ENCODE assay signal across 7 cellular contexts in the genomic region with DNA sequence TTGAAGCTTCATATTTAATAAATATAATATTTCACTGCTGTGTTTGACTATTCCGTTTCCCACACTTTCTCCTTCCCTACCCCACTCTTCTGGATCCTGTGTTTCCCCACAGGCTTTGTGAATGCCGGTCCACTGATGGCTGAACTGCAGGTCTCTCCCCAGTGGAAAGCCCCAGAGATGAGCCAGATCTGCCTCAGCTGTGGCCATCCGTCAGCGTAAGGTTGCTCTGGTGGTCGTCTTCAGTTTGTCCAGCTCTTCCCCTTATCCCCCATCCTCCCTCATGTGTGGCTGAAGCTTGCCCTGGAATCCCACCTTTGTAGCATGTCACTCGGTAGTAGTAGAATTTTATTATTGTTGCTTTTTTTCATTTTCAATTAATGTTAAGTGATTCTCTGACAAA. TPM values are rescaled to one million over a fixed set of nuclear protein-coding genes. Genes with fewer than 3 reads are reported as not detected.
DNase-seq lines count a peak whose midpoint lies in the region; TF ChIP-seq lines count a peak whose summit lies in the region.

No MANE protein-coding gene starts in this region.

- no peak for TF ChIP-seq POLR2A in Peyer's patch (IDR thresholded peaks at IDR 0.05)
- TF ChIP-seq POLR2A in esophagus squamous epithelium (IDR thresholded peaks at IDR 0.05) = no peak

- H3K27ac ChIP-seq in Peyer's patch = peak overlapping the region; percentile 87 to 100 (median 90)
- peak overlapping the region; percentile 71 to 91 (median 80) for H3K27ac ChIP-seq in esophagus squamous epithelium
- H3K27ac ChIP-seq in smooth muscle cell (ENCODE audit: low read depth) = peak overlapping the region; percentile 85

- TF ChIP-seq CTCF in GM12865 (IDR thresholded peaks at IDR 0.05; ENCODE audit: insufficient read depth, low read depth, low read length, missing control alignments) (no peak), Peyer's patch (IDR thresholded peaks at IDR 0.05) (no peak), esophagus squamous epithelium (IDR thresholded peaks at IDR 0.05) (no peak), smooth muscle cell (IDR thresholded peaks at IDR 0.05; ENCODE audit: borderline replicate concordance, insufficient read depth, poor library complexity, severe bottlenecking) (no peak), GM13976 (IDR thresholded peaks at IDR 0.05; ENCODE audit: borderline replicate concordance, control extremely low read depth, extremely low read depth, insufficient read depth, missing control alignments) (no peak)

- intact Hi-C loops in esophagus squamous epithelium (cut with DNase I) = no loop called here

- WGBS in esophagus squamous epithelium, 2 donors = 75 to 77% methylated on average over 6 of the region's 6 CpGs
- WGBS in smooth muscle cell (ENCODE audit: low lambda C conversion rate) = 82% methylated on average over 6 of the region's 6 CpGs

- H3K9ac ChIP-seq in smooth muscle cell (ENCODE audit: low read depth) = no peak overlapping the region

- in situ Hi-C loops in GM13976 (cut with MboI; ENCODE audit: low sequenced_read_pairs, unreplicated experiment) = no loop called here

- H3K36me3 ChIP-seq in Peyer's patch (no peaks in the 10 kb centered on the region), esophagus squamous epithelium (peaks cover 0 to 8% (median 0%) of the 10 kb centered on the region in 3 donors), smooth muscle cell (ENCODE audit: low read depth) (no peaks in the 10 kb centered on the region)

- peaks cover 83% of the 10 kb centered on the region for H4K20me1 ChIP-seq in smooth muscle cell (ENCODE audit: low read depth)

- H3K79me2 ChIP-seq in smooth muscle cell (ENCODE audit: low read depth) = peaks cover 50% of the 10 kb centered on the region

- H3K9me3 ChIP-seq in Peyer's patch (no peaks in the 10 kb centered on the region), esophagus squamous epithelium (no peaks in the 10 kb centered on the region), smooth muscle cell (replicated peaks; ENCODE audit: low read depth) (no peaks in the 10 kb centered on the region)

- H3K4me3 ChIP-seq in GM12865 (ENCODE audit: low read depth, low read length) (peak overlapping the region; percentile 47), Peyer's patch (peak overlapping the region in 3 of 4 donors; percentile 6 to 16 (median 6)), esophagus squamous epithelium (no peak overlapping the region), smooth muscle cell (no peak overlapping the region)

- DNase-seq in GM12865 (ENCODE audit: low read depth) = peak; percentile 66
- DNase-seq in Peyer's patch = no peak
- no peak for DNase-seq in esophagus squamous epithelium (lab: John Stamatoyannopoulos, UW)
- no peak for DNase-seq in smooth muscle cell (lab: John Stamatoyannopoulos, UW; ENCODE audit: unreplicated experiment)
- DNase-seq in stimulated activated CD4-positive, alpha-beta T cell treated with anti-CD3 and anti-CD28 coated beads, Interleukin-4, amount 100 ng/mL, for 4 hours = no peak
- DNase-seq in GM13976 (ENCODE audit: low spot score) = no peak
- no peak for DNase-seq in glomerular visceral epithelial cell (ENCODE audit: extremely low spot score)

- no peak overlapping the region for H2AFZ ChIP-seq in smooth muscle cell (ENCODE audit: low read depth)

- peaks cover 21% of the 10 kb centered on the region for H3F3A ChIP-seq in smooth muscle cell (ENCODE audit: low read depth)

- peak overlapping the region; percentile 80 for H3K4me2 ChIP-seq in smooth muscle cell

- peaks cover 0 to 47% (median 24%) of the 10 kb centered on the region in 4 donors for H3K4me1 ChIP-seq in Peyer's patch
- H3K4me1 ChIP-seq in esophagus squamous epithelium = peaks cover 10 to 84% (median 23%) of the 10 kb centered on the region in 3 donors
- peaks cover 16% of the 10 kb centered on the region for H3K4me1 ChIP-seq in smooth muscle cell (ENCODE audit: low read depth)

- no peaks in the 10 kb centered on the region for H3K27me3 ChIP-seq in Peyer's patch
- no peaks in the 10 kb centered on the region for H3K27me3 ChIP-seq in esophagus squamous epithelium
- H3K27me3 ChIP-seq in smooth muscle cell (ENCODE audit: low read depth) = no peaks in the 10 kb centered on the region

RNA-seq across cellular contexts. Expression of a gene that starts 11.4 kb away (rescaled TPM):
- total RNA-seq in Peyer's patch = 100 to 1,000 TPM in 1 of 4 donors, 10 to 100 TPM in 3; 24.7 to 170 (median 33.7) TPM
- total RNA-seq in esophagus squamous epithelium = 10 to 100 TPM; 15.1 to 34.9 (median 23.8) TPM
- 16.0 and 18.4 TPM in 2 replicates for total RNA-seq in smooth muscle cell
- polyA plus RNA-seq in smooth muscle cell = 22.5 and 29.7 TPM in 2 replicates

Comparison
In these comparisons a context has a peak if more than half of its experiments do, and no peak if none do; other contexts are left out.
1. H3K4me3 ChIP-seq: peak in GM12865 (single experiment) and Peyer's patch (3 of 4); none in esophagus squamous epithelium (0 of 4) and smooth muscle cell (single experiment).
2. Peak in every context shown above with its lines, with median percentiles within 50 percentile points of each other: H3K27ac ChIP-seq.